2 cellular contexts compared by ENCODE assay signal in genomic region chr7:102917436-102918353, GRCh38.
TF ChIP-seq lines count a peak whose summit lies in the region.

No MANE protein-coding gene starts in this region.

TF ChIP-seq in HCT116, 20 proteins besides CTCF, POLR2A, EP300 and RAD21:
- TF ChIP-seq, protein P1, sequence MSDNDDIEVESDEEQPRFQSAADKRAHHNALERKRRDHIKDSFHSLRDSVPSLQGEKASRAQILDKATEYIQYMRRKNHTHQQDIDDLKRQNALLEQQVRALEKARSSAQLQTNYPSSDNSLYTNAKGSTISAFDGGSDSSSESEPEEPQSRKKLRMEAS (IDR thresholded peaks at IDR 0.05), result peak; percentile 27; the same call in 1 of the 2 replicates
- TF ChIP-seq ELF1 (IDR thresholded peaks at IDR 0.05; ENCODE audit: borderline replicate concordance, low read depth), result no peak
- TF ChIP-seq SRF (IDR thresholded peaks at IDR 0.05; ENCODE audit: low read depth), result 0 out of 2 replicates have a peak, but pooled peaks have one; percentile 34
- no peak for TF ChIP-seq SIN3A (IDR thresholded peaks at IDR 0.05; ENCODE audit: low read depth)

TF ChIP-seq in GM12878, 131 proteins besides CTCF, POLR2A, EP300 and RAD21:
- no peak for TF ChIP-seq SKIL (IDR thresholded peaks at IDR 0.05; ENCODE audit: low read depth, poor library complexity, severe bottlenecking)
- no peak for TF ChIP-seq NBN (IDR thresholded peaks at IDR 0.05)
- TF ChIP-seq YY1 (IDR thresholded peaks at IDR 0.05; ENCODE audit: low read depth, low read length), result no peak
- no peak for TF ChIP-seq NR2F1 (conservative IDR thresholded peaks at IDR 0.05)
- TF ChIP-seq ZNF207 (IDR thresholded peaks at IDR 0.05; ENCODE audit: borderline replicate concordance), result no peak
- TF ChIP-seq, protein P2, sequence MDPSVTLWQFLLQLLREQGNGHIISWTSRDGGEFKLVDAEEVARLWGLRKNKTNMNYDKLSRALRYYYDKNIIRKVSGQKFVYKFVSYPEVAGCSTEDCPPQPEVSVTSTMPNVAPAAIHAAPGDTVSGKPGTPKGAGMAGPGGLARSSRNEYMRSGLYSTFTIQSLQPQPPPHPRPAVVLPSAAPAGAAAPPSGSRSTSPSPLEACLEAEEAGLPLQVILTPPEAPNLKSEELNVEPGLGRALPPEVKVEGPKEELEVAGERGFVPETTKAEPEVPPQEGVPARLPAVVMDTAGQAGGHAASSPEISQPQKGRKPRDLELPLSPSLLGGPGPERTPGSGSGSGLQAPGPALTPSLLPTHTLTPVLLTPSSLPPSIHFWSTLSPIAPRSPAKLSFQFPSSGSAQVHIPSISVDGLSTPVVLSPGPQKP (IDR thresholded peaks at IDR 0.05; ENCODE audit: low read depth, low read length), result no peak
- TF ChIP-seq ZZZ3 (IDR thresholded peaks at IDR 0.05; ENCODE audit: control insufficient read depth, insufficient read length, low read depth), result no peak
- TF ChIP-seq, protein P3, sequence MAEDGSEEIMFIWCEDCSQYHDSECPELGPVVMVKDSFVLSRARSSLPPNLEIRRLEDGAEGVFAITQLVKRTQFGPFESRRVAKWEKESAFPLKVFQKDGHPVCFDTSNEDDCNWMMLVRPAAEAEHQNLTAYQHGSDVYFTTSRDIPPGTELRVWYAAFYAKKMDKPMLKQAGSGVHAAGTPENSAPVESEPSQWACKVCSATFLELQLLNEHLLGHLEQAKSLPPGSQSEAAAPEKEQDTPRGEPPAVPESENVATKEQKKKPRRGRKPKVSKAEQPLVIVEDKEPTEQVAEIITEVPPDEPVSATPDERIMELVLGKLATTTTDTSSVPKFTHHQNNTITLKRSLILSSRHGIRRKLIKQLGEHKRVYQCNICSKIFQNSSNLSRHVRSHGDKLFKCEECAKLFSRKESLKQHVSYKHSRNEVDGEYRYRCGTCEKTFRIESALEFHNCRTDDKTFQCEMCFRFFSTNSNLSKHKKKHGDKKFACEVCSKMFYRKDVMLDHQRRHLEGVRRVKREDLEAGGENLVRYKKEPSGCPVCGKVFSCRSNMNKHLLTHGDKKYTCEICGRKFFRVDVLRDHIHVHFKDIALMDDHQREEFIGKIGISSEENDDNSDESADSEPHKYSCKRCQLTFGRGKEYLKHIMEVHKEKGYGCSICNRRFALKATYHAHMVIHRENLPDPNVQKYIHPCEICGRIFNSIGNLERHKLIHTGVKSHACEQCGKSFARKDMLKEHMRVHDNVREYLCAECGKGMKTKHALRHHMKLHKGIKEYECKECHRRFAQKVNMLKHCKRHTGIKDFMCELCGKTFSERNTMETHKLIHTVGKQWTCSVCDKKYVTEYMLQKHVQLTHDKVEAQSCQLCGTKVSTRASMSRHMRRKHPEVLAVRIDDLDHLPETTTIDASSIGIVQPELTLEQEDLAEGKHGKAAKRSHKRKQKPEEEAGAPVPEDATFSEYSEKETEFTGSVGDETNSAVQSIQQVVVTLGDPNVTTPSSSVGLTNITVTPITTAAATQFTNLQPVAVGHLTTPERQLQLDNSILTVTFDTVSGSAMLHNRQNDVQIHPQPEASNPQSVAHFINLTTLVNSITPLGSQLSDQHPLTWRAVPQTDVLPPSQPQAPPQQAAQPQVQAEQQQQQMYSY (CRISPR knock-in tag; IDR thresholded peaks at IDR 0.05), result no peak
- no peak for TF ChIP-seq IRF3 (IDR thresholded peaks at IDR 0.05)
- TF ChIP-seq, protein P4, sequence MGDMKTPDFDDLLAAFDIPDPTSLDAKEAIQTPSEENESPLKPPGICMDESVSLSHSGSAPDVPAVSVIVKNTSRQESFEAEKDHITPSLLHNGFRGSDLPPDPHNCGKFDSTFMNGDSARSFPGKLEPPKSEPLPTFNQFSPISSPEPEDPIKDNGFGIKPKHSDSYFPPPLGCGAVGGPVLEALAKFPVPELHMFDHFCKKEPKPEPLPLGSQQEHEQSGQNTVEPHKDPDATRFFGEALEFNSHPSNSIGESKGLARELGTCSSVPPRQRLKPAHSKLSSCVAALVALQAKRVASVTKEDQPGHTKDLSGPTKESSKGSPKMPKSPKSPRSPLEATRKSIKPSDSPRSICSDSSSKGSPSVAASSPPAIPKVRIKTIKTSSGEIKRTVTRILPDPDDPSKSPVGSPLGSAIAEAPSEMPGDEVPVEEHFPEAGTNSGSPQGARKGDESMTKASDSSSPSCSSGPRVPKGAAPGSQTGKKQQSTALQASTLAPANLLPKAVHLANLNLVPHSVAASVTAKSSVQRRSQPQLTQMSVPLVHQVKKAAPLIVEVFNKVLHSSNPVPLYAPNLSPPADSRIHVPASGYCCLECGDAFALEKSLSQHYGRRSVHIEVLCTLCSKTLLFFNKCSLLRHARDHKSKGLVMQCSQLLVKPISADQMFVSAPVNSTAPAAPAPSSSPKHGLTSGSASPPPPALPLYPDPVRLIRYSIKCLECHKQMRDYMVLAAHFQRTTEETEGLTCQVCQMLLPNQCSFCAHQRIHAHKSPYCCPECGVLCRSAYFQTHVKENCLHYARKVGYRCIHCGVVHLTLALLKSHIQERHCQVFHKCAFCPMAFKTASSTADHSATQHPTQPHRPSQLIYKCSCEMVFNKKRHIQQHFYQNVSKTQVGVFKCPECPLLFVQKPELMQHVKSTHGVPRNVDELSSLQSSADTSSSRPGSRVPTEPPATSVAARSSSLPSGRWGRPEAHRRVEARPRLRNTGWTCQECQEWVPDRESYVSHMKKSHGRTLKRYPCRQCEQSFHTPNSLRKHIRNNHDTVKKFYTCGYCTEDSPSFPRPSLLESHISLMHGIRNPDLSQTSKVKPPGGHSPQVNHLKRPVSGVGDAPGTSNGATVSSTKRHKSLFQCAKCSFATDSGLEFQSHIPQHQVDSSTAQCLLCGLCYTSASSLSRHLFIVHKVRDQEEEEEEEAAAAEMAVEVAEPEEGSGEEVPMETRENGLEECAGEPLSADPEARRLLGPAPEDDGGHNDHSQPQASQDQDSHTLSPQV (IDR thresholded peaks at IDR 0.05), result no peak
- TF ChIP-seq MTA2 (IDR thresholded peaks at IDR 0.05; ENCODE audit: low read depth), result no peak
- TF ChIP-seq PML (IDR thresholded peaks at IDR 0.05; ENCODE audit: low read length), result no peak
- TF ChIP-seq CREM (IDR thresholded peaks at IDR 0.05; ENCODE audit: low read depth), result no peak
- no peak for TF ChIP-seq CHD1 (IDR thresholded peaks at IDR 0.05; ENCODE audit: low read depth, low read length)
- no peak for TF ChIP-seq RAD51 (IDR thresholded peaks at IDR 0.05)
- TF ChIP-seq REST (IDR thresholded peaks at IDR 0.05; ENCODE audit: low read depth, low read length), result no peak
- TF ChIP-seq TCF3 (IDR thresholded peaks at IDR 0.05; ENCODE audit: borderline replicate concordance, insufficient read depth, low read depth, low read length), result no peak
- no peak for TF ChIP-seq GABPA (IDR thresholded peaks at IDR 0.05; ENCODE audit: low read depth)
